ENCODE assay signal across 10 cellular contexts in the genomic region with DNA sequence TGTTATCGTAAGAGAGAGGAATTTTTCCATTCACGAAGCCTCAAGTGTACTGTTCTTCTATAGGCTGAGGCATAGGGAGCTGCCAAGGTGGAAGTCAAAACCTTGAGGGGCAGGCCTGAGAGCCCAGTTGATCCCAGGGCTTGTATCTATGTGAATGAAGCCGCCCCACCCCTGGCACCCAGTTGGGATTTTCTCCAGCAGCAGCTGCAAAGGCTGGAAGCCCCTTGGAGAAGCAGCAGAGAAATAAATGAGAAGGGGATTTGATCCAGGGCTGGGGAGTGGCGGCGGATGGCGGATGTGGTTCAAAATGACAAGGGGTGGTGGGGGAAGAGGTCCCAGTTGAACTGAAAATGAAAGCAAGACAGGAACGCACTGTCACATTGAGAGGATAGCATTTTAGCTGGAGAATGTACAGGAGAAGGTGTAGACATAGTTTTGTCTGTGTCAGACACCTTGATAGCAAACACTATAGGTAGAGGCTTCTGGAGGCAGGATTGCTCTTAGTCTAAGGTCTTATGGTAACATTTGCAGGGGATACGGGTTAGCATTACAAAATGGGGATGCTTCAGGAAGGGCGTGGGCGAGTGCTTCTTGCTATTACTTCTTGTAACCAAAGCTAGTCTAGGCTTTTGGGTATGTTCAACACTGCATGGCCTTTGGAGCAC. TPM values are rescaled to one million over a fixed set of nuclear protein-coding genes. Genes with fewer than 3 reads are reported as not detected.
DNase-seq lines count a peak whose midpoint lies in the region; TF ChIP-seq lines count a peak whose summit lies in the region.
"Had no signal": no experiment of that assay in that cellular context is flagged by ENCODE, and none has a peak within 500 bp of the region (broad histone marks: within the 10 kb centered on the region; RNA-seq: fewer than 3 reads in every experiment).

No MANE protein-coding gene starts in this region.

- peak overlapping the region; percentile 73 to 97 (median 87) for H3K27ac Mint-ChIP-seq in IgD-negative memory B cell

- DNase-seq in SIG-M5 treated with dmso at 0.1 percent for 504 hours (lab: John Stamatoyannopoulos, UW; ENCODE audit: unreplicated experiment), result peak; percentile 55
- no peak for DNase-seq in SIG-M5 (lab: John Stamatoyannopoulos, UW)
- peak; percentile 39 for DNase-seq in activated CD8-positive, alpha-beta memory T cell treated with anti-CD3 and anti-CD28 coated beads, Interleukin-2, amount 50 U/mL, for 4 hours
- peak; percentile 11 for DNase-seq in pons (ENCODE audit: low spot score)
- no peak for DNase-seq in BE2C
- DNase-seq in DMS153 (lab: John Stamatoyannopoulos, UW), result no peak
- DNase-seq in GM19240 (ENCODE audit: insufficient read length, low spot score), result no peak

- no peaks in the 10 kb centered on the region for H3K9me3 Mint-ChIP-seq in IgD-negative memory B cell

- no peaks in the 10 kb centered on the region for H3K27me3 Mint-ChIP-seq in IgD-negative memory B cell

- H3K4me1 Mint-ChIP-seq in IgD-negative memory B cell, result peaks cover 31 to 54% (median 39%) of the 10 kb centered on the region in 3 donors

- H3K4me3 Mint-ChIP-seq in IgD-negative memory B cell, result peak overlapping the region; percentile 77 to 93 (median 89)

- H3K36me3 ChIP-seq in BE2C, result no peaks in the 10 kb centered on the region

- H3K4me1 ChIP-seq in BE2C, result no peaks in the 10 kb centered on the region
- H3K4me1 ChIP-seq: A549 had no signal

- no peak overlapping the region for H3K4me3 ChIP-seq in BE2C (ENCODE audit: low read depth, low read length)
- H3K4me3 ChIP-seq: A549, SK-N-MC had no signal

- H3K27me3 ChIP-seq in BE2C, result no peaks in the 10 kb centered on the region

- peaks cover 2% of the 10 kb centered on the region for H3K36me3 Mint-ChIP-seq in IgD-negative memory B cell

- TF ChIP-seq CTCF in BE2C (IDR thresholded peaks at IDR 0.05; ENCODE audit: low read depth, low read length), result no peak

- no peaks in the 10 kb centered on the region for H3K9me3 ChIP-seq in BE2C
- H3K9me3 ChIP-seq: A549 had no signal

RNA-seq across cellular contexts. Expression of gene DOCK11, which starts 32.6 kb away (rescaled TPM):
- polyA plus RNA-seq in IgD-negative memory B cell, result 22.3 TPM
- 12.8 TPM for polyA plus RNA-seq in BE2C (2012; ENCODE audit: insufficient read depth, insufficient read length, low read depth)

Comparison
In these comparisons a context has a peak if more than half of its experiments do, and no peak if none do; other contexts are left out.
1. DNase-seq: peak in SIG-M5 treated with dmso at 0.1 percent for 504 hours (single experiment), activated CD8-positive, alpha-beta memory T cell treated with anti-CD3 and anti-CD28 coated beads, Interleukin-2, amount 50 U/mL, for 4 hours (single experiment) and pons (single experiment); none in SIG-M5 (single experiment), BE2C (single experiment), DMS153 (single experiment) and GM19240 (single experiment).